ENCODE assay signal across 1 cellular context in genomic region chr3:48957006-48957705, GRCh38.
TF ChIP-seq lines count a peak whose summit lies in the region.

No MANE protein-coding gene starts in this region.

TF ChIP-seq in WTC11, 78 proteins besides CTCF, POLR2A, EP300 and RAD21 (continued from another document):
- TF ChIP-seq FOXP4 (CRISPR knock-in tag; IDR thresholded peaks at IDR 0.05) (no peak), ZBTB21 (CRISPR knock-in tag; IDR thresholded peaks at IDR 0.05; ENCODE audit: borderline replicate concordance) (no peak)
